ENCODE assay signal across 23 cellular contexts in the genomic region with DNA sequence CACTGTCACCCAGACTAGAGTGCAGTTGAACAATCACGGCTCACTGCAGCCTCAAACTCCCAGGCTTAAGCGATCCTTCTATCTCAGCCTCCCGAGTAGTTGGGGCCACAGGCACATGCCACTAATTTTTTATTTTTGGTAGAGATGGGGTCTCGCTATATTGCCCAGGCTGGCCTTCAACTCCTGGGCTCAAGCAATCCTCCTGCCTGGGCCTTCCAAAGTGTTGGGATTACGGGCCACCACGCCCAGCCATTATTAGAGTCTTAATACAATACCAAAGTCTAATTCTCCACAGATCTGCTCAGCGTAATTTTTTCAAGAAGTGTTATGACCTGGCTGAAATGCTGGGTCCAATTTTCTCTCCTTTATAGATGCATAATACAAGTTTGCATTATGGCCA. TPM values are rescaled to one million over a fixed set of nuclear protein-coding genes. Genes with fewer than 3 reads are reported as not detected.
DNase-seq lines count a peak whose midpoint lies in the region; ATAC-seq, FAIRE-seq and TF ChIP-seq lines count a peak whose summit lies in the region.
"Had no signal": no experiment of that assay in that cellular context is flagged by ENCODE, and none has a peak within 500 bp of the region (broad histone marks: within the 10 kb centered on the region; RNA-seq: fewer than 3 reads in every experiment).

No MANE protein-coding gene starts in this region.

- H3K4me1 Mint-ChIP-seq in CD4-positive, alpha-beta memory T cell: peaks cover 45 to 72% (median 57%) of the 10 kb centered on the region in 4 donors

- no peak overlapping the region for H3K27ac ChIP-seq in CD4-positive, alpha-beta memory T cell (ENCODE audit: low read depth, low read length)
- peak overlapping the region; percentile 83 for H3K27ac ChIP-seq in HUES6 (ENCODE audit: low read depth, low read length)
- no peak overlapping the region for H3K27ac ChIP-seq in H1 (ENCODE audit: low read depth, low read length)
- peak overlapping the region; percentile 9 for H3K27ac ChIP-seq in muscle layer of colon (ENCODE audit: low read depth, low read length)
- no peak overlapping the region for H3K27ac ChIP-seq in osteoblast (ENCODE audit: low read depth, low read length)
- H3K27ac ChIP-seq: colonic mucosa, left ventricle myocardium inferior, pancreas had no signal

- H4K20me1 ChIP-seq in H1 (replicated peaks in 1 of 2; ENCODE audit: control insufficient read depth in 1 of 2, insufficient read depth in 2 of 2, low read length in 2 of 2): peaks cover 0 to 2% of the 10 kb centered on the region in 2 experiments
- H4K20me1 ChIP-seq in osteoblast (ENCODE audit: insufficient read depth, low read length): peaks cover 16% of the 10 kb centered on the region

- H3K9me3 Mint-ChIP-seq in CD4-positive, alpha-beta memory T cell: no peaks in the 10 kb centered on the region
- H3K9me3 Mint-ChIP-seq: HFFc6 had no signal

- no peaks in the 10 kb centered on the region for H3K36me3 ChIP-seq in CD4-positive, alpha-beta memory T cell (ENCODE audit: insufficient read depth, low read length)
- H3K36me3 ChIP-seq in HUES6 (ENCODE audit: control insufficient read depth, insufficient read depth, low read length): no peaks in the 10 kb centered on the region
- no peaks in the 10 kb centered on the region; a peak in 1 of 8 replicates for H3K36me3 ChIP-seq in H1 (ENCODE audit: control insufficient read depth in 2 of 4, insufficient read depth in 4 of 4, low read length in 3 of 4)
- H3K36me3 ChIP-seq in muscle layer of colon (ENCODE audit: insufficient read depth, low read length): no peaks in the 10 kb centered on the region
- H3K36me3 ChIP-seq in osteoblast (ENCODE audit: insufficient read depth, low read length): no peaks in the 10 kb centered on the region
- H3K36me3 ChIP-seq: colonic mucosa, left ventricle myocardium inferior, pancreas had no signal

- no peak for ATAC-seq in GM18868 (IDR thresholded peaks at IDR 0.05; ENCODE audit: unreplicated experiment)
- ATAC-seq: activated CD8-positive, alpha-beta memory T cell treated with anti-CD3 and anti-CD28 coated beads, Interleukin-2, amount 10 ng/mL, durations not matched to agents 7 days and 5 days; pancreas; T-helper 17 cell had no signal

- peak overlapping the region; percentile 9; the same call in 1 of the 2 replicates for H3K18ac ChIP-seq in H1 (ENCODE audit: extremely low read depth, low read length)

- no peak overlapping the region for H3K4me3 ChIP-seq in CD4-positive, alpha-beta memory T cell (ENCODE audit: low read length in 2 of 2)
- H3K4me3 ChIP-seq in HUES6 (ENCODE audit: low read depth, low read length) (peak overlapping the region; percentile 39; the same call in 1 of the 2 replicates), H1 (ENCODE audit: extremely low read depth in 1 of 4, insufficient read depth in 2 of 4, low read depth in 3 of 4, low read length in 4 of 4) (peak overlapping the region in 1 of 4 experiments; percentile 95; a peak in 2 of 8 replicates), muscle layer of colon (ENCODE audit: low read depth in 1 of 2, low read length in 2 of 2) (no peak overlapping the region), osteoblast (ENCODE audit: insufficient read depth, low read length) (no peak overlapping the region)
- H3K4me3 ChIP-seq: colonic mucosa, left ventricle myocardium inferior had no signal

- H3K23me2 ChIP-seq in H1 (ENCODE audit: low read depth, low read length): peaks cover 9% of the 10 kb centered on the region

- peak overlapping the region in 5 of 8 donors; percentile 10 to 50 (median 20) for H3K4me3 Mint-ChIP-seq in CD4-positive, alpha-beta memory T cell
- H3K4me3 Mint-ChIP-seq: activated CD8-positive, alpha-beta memory T cell treated with anti-CD3 and anti-CD28 coated beads, Interleukin-2, amount 10 ng/mL, durations not matched to agents 7 days and 5 days; HFFc6 had no signal

- TF ChIP-seq CTCF in H1 (IDR thresholded peaks at IDR 0.05; ENCODE audit: control extremely low read depth in 1 of 3, insufficient read depth in 1 of 3, low read depth in 1 of 3, low read length in 3 of 3) (no peak), osteoblast (IDR thresholded peaks at IDR 0.05; ENCODE audit: extremely low read depth, low read depth, low read length) (no peak)

- no peak overlapping the region for H2BK15ac ChIP-seq in H1 (ENCODE audit: low read length)

- TF ChIP-seq EP300 in H1 (IDR thresholded peaks at IDR 0.05; ENCODE audit: borderline replicate concordance in 1 of 2, low read depth in 2 of 2, low read length in 2 of 2): no peak

- H3K79me2 ChIP-seq in H1 (ENCODE audit: control insufficient read depth in 1 of 2, insufficient read depth in 2 of 2, low read length in 2 of 2): peaks cover 17 to 62% of the 10 kb centered on the region in 2 experiments
- H3K79me2 ChIP-seq in osteoblast (ENCODE audit: insufficient read depth, low read length): peaks cover 46% of the 10 kb centered on the region

- intact Hi-C loops in CD4-positive, alpha-beta memory T cell (cut with micrococcal nuclease): loop anchor here (10.0 kb wide), 1 partner anchor 1117 kb away; the partner anchor contains the start of gene EFHC1

- no peak overlapping the region for H3K14ac ChIP-seq in H1 (ENCODE audit: insufficient read length)

- peak overlapping the region; percentile 28 for H4K5ac ChIP-seq in H1 (ENCODE audit: insufficient read length, low read depth, low read length)

- H3K23ac ChIP-seq in H1 (ENCODE audit: insufficient read length): no peak overlapping the region

- H4K8ac ChIP-seq in H1 (ENCODE audit: extremely low read depth, insufficient read depth, low read length): no peak overlapping the region

- TF ChIP-seq POLR2A in H1 (IDR thresholded peaks at IDR 0.05; ENCODE audit: control extremely low read depth in 1 of 2, low read depth in 2 of 2, low read length in 2 of 2): no peak

- FAIRE-seq in H1 (lab: Jason Lieb, UNC): no peak
- FAIRE-seq: endothelial cell of umbilical vein, pancreas had no signal

- peaks cover 36% of the 10 kb centered on the region for H3K4me1 ChIP-seq in CD4-positive, alpha-beta memory T cell (ENCODE audit: insufficient read depth, low read length)
- peaks cover 26% of the 10 kb centered on the region for H3K4me1 ChIP-seq in HUES6 (ENCODE audit: control insufficient read depth, insufficient read depth, low read length)
- H3K4me1 ChIP-seq in H1 (replicated peaks in 1 of 4; ENCODE audit: control insufficient read depth in 3 of 4, insufficient read depth in 4 of 4, low read length in 3 of 4): peaks cover 0 to 14% (median 8%) of the 10 kb centered on the region in 4 experiments; a peak in 3 of 7 replicates
- peaks cover 54% of the 10 kb centered on the region for H3K4me1 ChIP-seq in muscle layer of colon (ENCODE audit: insufficient read depth, low read length)
- H3K4me1 ChIP-seq in osteoblast (ENCODE audit: insufficient read depth, low read length): peaks cover 22% of the 10 kb centered on the region

- no peak for TF ChIP-seq RAD21 in H1 (IDR thresholded peaks at IDR 0.05 in 1 of 2, conservative IDR thresholded peaks at IDR 0.05 in 1 of 2; ENCODE audit: low read depth in 2 of 2, low read length in 2 of 2)

- DNase-seq in CD4-positive, alpha-beta memory T cell: no peak
- DNase-seq in H1 (ENCODE audit: low read depth in 1 of 2, low spot score in 2 of 2): no peak
- DNase-seq in DMS153 treated with DMSO at 0.1 percent for 48 hours (lab: John Stamatoyannopoulos, UW; ENCODE audit: unreplicated experiment): no peak
- no peak for DNase-seq in AG08396 (ENCODE audit: low spot score)
- DNase-seq in osteoblast (ENCODE audit: insufficient read length, low spot score, missing footprints): no peak
- DNase-seq: activated CD4-positive, CD25-positive, alpha-beta regulatory T cell treated with anti-CD3 and anti-CD28 coated beads, Interleukin-2, amount 50 U/mL, for 72 hours; activated CD8-positive, alpha-beta memory T cell treated with anti-CD3 and anti-CD28 coated beads, Interleukin-2, amount 10 ng/mL, durations not matched to agents 7 days and 5 days; activated gamma-delta T cell; aorta; colonic mucosa; foreskin melanocyte; HFFc6; left ventricle myocardium inferior; NCI-H2029 treated with DMSO at 0.1 percent for 48 hours; NCI-H510A; pancreas; stimulated activated CD4-positive, alpha-beta T cell treated with anti-CD3 and anti-CD28 coated beads, Interleukin-2, amount 100 ng/mL, for 48 hours; stimulated activated CD8-positive, alpha-beta memory T cell treated with anti-CD3 and anti-CD28 coated beads, Interleukin-4, amount 100 ng/mL, for 48 hours; T-helper 17 cell had no signal

- WGBS in H1 (ENCODE audit: extremely low coverage in 1 of 2, insufficient coverage in 1 of 2, insufficient read length in 1 of 2, insufficient replicate concordance in 2 of 2, low coverage in 1 of 2, low lambda C conversion rate in 2 of 2, missing lambda C conversion rate in 1 of 2), 2 experiments: 87% methylated on average over 7 of the region's 7 CpGs; no CpG with 5 or more reads in 1 of the 2 experiments

- H3K27ac Mint-ChIP-seq in CD4-positive, alpha-beta memory T cell: no peak overlapping the region
- H3K27ac Mint-ChIP-seq: activated CD8-positive, alpha-beta memory T cell treated with anti-CD3 and anti-CD28 coated beads, Interleukin-2, amount 10 ng/mL, durations not matched to agents 7 days and 5 days; HFFc6; T-helper 17 cell had no signal

- peak overlapping the region; percentile 20; the same call in 1 of the 2 replicates for H2BK12ac ChIP-seq in H1 (ENCODE audit: low read depth, low read length)

- H2BK120ac ChIP-seq in H1 (replicated peaks; ENCODE audit: low read depth, low read length): peak overlapping the region; percentile 36

- POLR2A ChIA-PET in CD4-positive, alpha-beta memory T cell (lab: Charles Lee; ENCODE audit: partially characterized antibody): no interaction called here
- POLR2A ChIA-PET in H1 (lab: Charles Lee; ENCODE audit: partially characterized antibody): interaction anchor here (1.2 to 3.7 kb wide), 3 partner anchors 11 to 28 kb away, joined by 3 to 19 read pairs (median 4); no protein-coding TSS in a partner anchor

- H3K9me3 ChIP-seq in CD4-positive, alpha-beta memory T cell (ENCODE audit: control insufficient read depth in 1 of 2, low read length in 2 of 2): no peaks in the 10 kb centered on the region
- H3K9me3 ChIP-seq in HUES6 (ENCODE audit: control insufficient read depth, insufficient read depth, low read depth, low read length) (no peaks in the 10 kb centered on the region), H1 (ENCODE audit: insufficient read depth in 2 of 2, low read depth in 1 of 2, low read length in 1 of 2) (no peaks in the 10 kb centered on the region), muscle layer of colon (ENCODE audit: low read length) (no peaks in the 10 kb centered on the region), osteoblast (ENCODE audit: low read depth, low read length) (no peaks in the 10 kb centered on the region)
- H3K9me3 ChIP-seq: colonic mucosa, left ventricle myocardium inferior, pancreas had no signal

- no peak overlapping the region for H2BK20ac ChIP-seq in H1 (ENCODE audit: low read length)

- H4K91ac ChIP-seq in H1 (replicated peaks; ENCODE audit: insufficient read length, low read length): peak overlapping the region; percentile 27

- peaks cover 4 to 10% of the 10 kb centered on the region in 2 donors for H3K36me3 Mint-ChIP-seq in CD4-positive, alpha-beta memory T cell

- H3K79me1 ChIP-seq in H1 (ENCODE audit: low read depth, low read length): peaks cover 5% of the 10 kb centered on the region

- no peak overlapping the region for H3K4ac ChIP-seq in H1 (replicated peaks; ENCODE audit: insufficient read length, low read depth, low read length)

- H3K9ac ChIP-seq in HUES6 (ENCODE audit: low read length) (peak overlapping the region; percentile 9), H1 (replicated peaks in 1 of 4; ENCODE audit: extremely low read depth in 1 of 4, low read depth in 3 of 4, low read length in 3 of 4) (no peak overlapping the region), muscle layer of colon (ENCODE audit: low read length) (no peak overlapping the region)

- H2AFZ ChIP-seq in H1 (ENCODE audit: low read length): no peak overlapping the region
- H2AFZ ChIP-seq in osteoblast (ENCODE audit: low read length): no peak overlapping the region

- H2AK5ac ChIP-seq in H1 (ENCODE audit: low read depth, low read length): no peak overlapping the region

- H3K4me2 ChIP-seq in H1 (ENCODE audit: insufficient read depth in 1 of 2, low read depth in 2 of 2, low read length in 2 of 2) (peak overlapping the region; percentile 71 to 88; a peak in 3 of 4 replicates), osteoblast (ENCODE audit: insufficient read depth, low read length) (no peak overlapping the region)

- no peak overlapping the region for H3K56ac ChIP-seq in H1 (replicated peaks; ENCODE audit: insufficient read length, low read depth, low read length)

- H3K27me3 Mint-ChIP-seq in CD4-positive, alpha-beta memory T cell: no peaks in the 10 kb centered on the region
- H3K27me3 Mint-ChIP-seq: T-helper 17 cell had no signal

- peak overlapping the region; percentile 16; the same call in 1 of the 2 replicates for H2BK5ac ChIP-seq in H1 (ENCODE audit: low read depth, low read length)

- no peaks in the 10 kb centered on the region for H3K27me3 ChIP-seq in CD4-positive, alpha-beta memory T cell (ENCODE audit: insufficient read depth, low read length)
- H3K27me3 ChIP-seq in HUES6 (ENCODE audit: control insufficient read depth, insufficient read depth, low read length) (peaks cover 16% of the 10 kb centered on the region), H1 (replicated peaks in 1 of 4; ENCODE audit: control insufficient read depth in 3 of 4, extremely low read depth in 1 of 4, insufficient read depth in 3 of 4, low read length in 3 of 4) (peaks cover 0 to 12% (median 7%) of the 10 kb centered on the region in 4 experiments; a peak in 4 of 7 replicates), muscle layer of colon (ENCODE audit: control insufficient read depth in 1 of 2, insufficient read depth in 2 of 2, low read length in 2 of 2) (no peaks in the 10 kb centered on the region), osteoblast (ENCODE audit: insufficient read depth, low read length) (no peaks in the 10 kb centered on the region)
- H3K27me3 ChIP-seq: colonic mucosa, pancreas had no signal

- CTCF ChIA-PET in CD4-positive, alpha-beta memory T cell (lab: Charles Lee; ENCODE audit: partially characterized antibody): interaction anchor here (0.8 to 3.7 kb wide), 4 partner anchors 11 to 187 kb away, joined by 3 to 12 read pairs (median 3); no protein-coding TSS in a partner anchor
- CTCF ChIA-PET in H1 (lab: Charles Lee; ENCODE audit: partially characterized antibody): interaction anchor here (0.6 to 1.3 kb wide), 6 partner anchors 18 to 1270 kb away, joined by 3 to 5 read pairs (median 3); no protein-coding TSS in a partner anchor

RNA-seq across cellular contexts. Expression of gene GCLC, which starts 3.0 kb away (rescaled TPM):
- total RNA-seq in CD4-positive, alpha-beta memory T cell: 10 to 100 TPM; 39.6 to 40.9 TPM
- polyA plus RNA-seq in CD4-positive, alpha-beta memory T cell: 10 to 100 TPM in 1 of 2 donors, 1 to 10 TPM in 1; 8.8 to 10.5 TPM
- total RNA-seq in H1 (2021; fragmentation: NEBNext Ultra II Directional; extraction: Animal tissue kit (Norgen Biotek cat#: 25700)): 52.9 and 54.0 TPM in 2 replicates
- 10.8 and 15.8 TPM in 2 replicates for polyA plus RNA-seq in H1 (2011; rRNA removed)
- 16.2 TPM for polyA plus RNA-seq in H1 (2011; cell fraction: cytosol; rRNA removed)
- polyA plus RNA-seq in H1 (2011; cell fraction: nucleus; rRNA removed): 15.2 TPM
- 33.9 to 55.2 TPM (median 38.2 TPM) in 4 replicates for polyA plus RNA-seq in H1 (2012, experiment 1 of 2)
- 2.8 TPM for polyA plus RNA-seq in H1 (2012, experiment 2 of 2)
- polyA plus RNA-seq in H1 (2013, experiment 1 of 2): 22.2 TPM
- 23.7 TPM for polyA plus RNA-seq in H1 (2013, experiment 2 of 2)
- polyA minus RNA-seq in H1 (2011; rRNA and poly(A)+ RNA removed): 41.1 and 43.4 TPM in 2 replicates
- 20.9 TPM for polyA minus RNA-seq in H1 (2011; cell fraction: cytosol; rRNA and poly(A)+ RNA removed)
- 43.7 TPM for polyA minus RNA-seq in H1 (2011; cell fraction: nucleus; rRNA and poly(A)+ RNA removed)
- 26.8 and 38.6 TPM in 2 replicates for total RNA-seq in osteoblast

Comparison
In these comparisons a context has a peak if more than half of its experiments do, and no peak if none do; other contexts are left out.
1. H3K27ac ChIP-seq: peak in HUES6 (single experiment) and muscle layer of colon (single experiment); none in CD4-positive, alpha-beta memory T cell (single experiment), H1 (single experiment) and osteoblast (single experiment).